Comparison of ENCODE assay signal across 10 cellular contexts in genomic region chr5:92907914-92908606, GRCh38.
DNase-seq lines count a peak whose midpoint lies in the region; ATAC-seq, FAIRE-seq and TF ChIP-seq lines count a peak whose summit lies in the region.
"Had no signal": no experiment of that assay in that cellular context is flagged by ENCODE, and none has a peak within 500 bp of the region (broad histone marks: within the 10 kb centered on the region; RNA-seq: fewer than 3 reads in every experiment).

No MANE protein-coding gene starts in this region.

- no peaks in the 10 kb centered on the region for H3F3A ChIP-seq in GM23338 (replicated peaks; ENCODE audit: low read depth)

- DNase-seq in GM04504 (ENCODE audit: low read depth), result peak; percentile 27
- no peak for DNase-seq in GM23338 (ENCODE audit: low spot score)
- peak; percentile 45 for DNase-seq in NOMO-1 treated with DMSO at 0.1 percent for 48 hours (lab: John Stamatoyannopoulos, UW; ENCODE audit: unreplicated experiment)
- DNase-seq in kidney, result no peak
- DNase-seq in NCI-H526 treated with DMSO at 0.1 percent for 48 hours (lab: John Stamatoyannopoulos, UW), result no peak
- no peak for DNase-seq in NCI-H1694 treated with DMSO at 0.1 percent for 48 hours (lab: John Stamatoyannopoulos, UW)
- no peak for DNase-seq in BE2C
- no peak for DNase-seq in left cardiac atrium
- DNase-seq: stimulated activated naive CD4-positive, alpha-beta T cell had no signal

- TF ChIP-seq CTCF in GM23338 (conservative IDR thresholded peaks at IDR 0.05; ENCODE audit: low read depth in 2 of 2) (no peak), kidney (IDR thresholded peaks at IDR 0.05; ENCODE audit: borderline replicate concordance, extremely low read depth, insufficient read depth) (no peak), BE2C (IDR thresholded peaks at IDR 0.05; ENCODE audit: low read depth, low read length) (no peak)

- H3K4me3 Mint-ChIP-seq in GM23338, result no peak overlapping the region
- H3K4me3 Mint-ChIP-seq: activated naive CD8-positive, alpha-beta T cell had no signal

- no peaks in the 10 kb centered on the region for H3K9me3 Mint-ChIP-seq in GM23338

- no peak overlapping the region for H3K27ac ChIP-seq in GM23338 (ENCODE audit: low read depth)
- H3K27ac ChIP-seq in kidney (ENCODE audit: low read depth in 2 of 2, low read length in 2 of 2), result no peak overlapping the region

- H4K20me1 ChIP-seq in GM23338 (replicated peaks; ENCODE audit: insufficient read depth), result no peaks in the 10 kb centered on the region

- peaks cover 41% of the 10 kb centered on the region for H3K4me1 Mint-ChIP-seq in GM23338

- H3K27me3 Mint-ChIP-seq in GM23338 (ENCODE audit: insufficient read depth, low read depth, poor library complexity), result peaks cover 3% of the 10 kb centered on the region
- H3K27me3 Mint-ChIP-seq: activated naive CD8-positive, alpha-beta T cell had no signal

- intact Hi-C loops in kidney (cut with DNase I), result no loop called here
- intact Hi-C loops in left cardiac atrium (cut with DNase I), result no loop called here

- no peak for ATAC-seq in GM23338
- ATAC-seq in left cardiac atrium, result no peak

- H3K36me3 ChIP-seq in GM23338 (ENCODE audit: insufficient read depth) (no peaks in the 10 kb centered on the region), kidney (ENCODE audit: control insufficient read depth in 1 of 2, insufficient read depth in 2 of 2, low read length in 2 of 2) (no peaks in the 10 kb centered on the region), BE2C (no peaks in the 10 kb centered on the region)

- H2AFZ ChIP-seq in GM23338, result no peak overlapping the region

- no peak overlapping the region for H3K4me2 ChIP-seq in GM23338

- H3K27ac Mint-ChIP-seq in GM23338, result peak overlapping the region; percentile 7; the same call in 1 of the 2 replicates
- H3K27ac Mint-ChIP-seq: activated naive CD8-positive, alpha-beta T cell had no signal

- H3K4me3 ChIP-seq in GM23338 (no peak overlapping the region), kidney (ENCODE audit: low read length in 2 of 2) (no peak overlapping the region), BE2C (ENCODE audit: low read depth, low read length) (no peak overlapping the region)

- H3K9me3 ChIP-seq in kidney (ENCODE audit: control insufficient read depth in 1 of 2, low read length in 2 of 2) (no peaks in the 10 kb centered on the region), BE2C (no peaks in the 10 kb centered on the region)

- H3K9ac ChIP-seq in kidney (ENCODE audit: low read length in 2 of 2), result no peak overlapping the region

- peaks cover 35% of the 10 kb centered on the region for H3K4me1 ChIP-seq in GM23338 (ENCODE audit: insufficient read depth)
- peaks cover 0 to 5% of the 10 kb centered on the region in 2 donors for H3K4me1 ChIP-seq in kidney (ENCODE audit: control insufficient read depth in 1 of 2, insufficient read depth in 1 of 2, low read depth in 1 of 2, low read length in 2 of 2)
- peaks cover 6% of the 10 kb centered on the region; the same call in 1 of the 2 replicates for H3K4me1 ChIP-seq in BE2C

- no peaks in the 10 kb centered on the region for H3K27me3 ChIP-seq in GM23338 (ENCODE audit: insufficient read depth)
- no peaks in the 10 kb centered on the region for H3K27me3 ChIP-seq in BE2C

- FAIRE-seq in kidney (lab: Jason Lieb, UNC), result peak; percentile 61

- H3K36me3 Mint-ChIP-seq in GM23338 (ENCODE audit: low read depth), result no peaks in the 10 kb centered on the region
- H3K36me3 Mint-ChIP-seq: activated naive CD8-positive, alpha-beta T cell had no signal

- no peaks in the 10 kb centered on the region for H3K9me2 ChIP-seq in GM23338 (ENCODE audit: insufficient read depth)

- no peaks in the 10 kb centered on the region for H3K79me2 ChIP-seq in GM23338 (replicated peaks; ENCODE audit: insufficient read depth)

TF ChIP-seq in GM23338, 12 proteins besides CTCF, POLR2A, EP300 and RAD21:
- TF ChIP-seq ZNF331 (CRISPR knock-in tag; IDR thresholded peaks at IDR 0.05; ENCODE audit: low read depth), result no peak
- TF ChIP-seq, protein P1, sequence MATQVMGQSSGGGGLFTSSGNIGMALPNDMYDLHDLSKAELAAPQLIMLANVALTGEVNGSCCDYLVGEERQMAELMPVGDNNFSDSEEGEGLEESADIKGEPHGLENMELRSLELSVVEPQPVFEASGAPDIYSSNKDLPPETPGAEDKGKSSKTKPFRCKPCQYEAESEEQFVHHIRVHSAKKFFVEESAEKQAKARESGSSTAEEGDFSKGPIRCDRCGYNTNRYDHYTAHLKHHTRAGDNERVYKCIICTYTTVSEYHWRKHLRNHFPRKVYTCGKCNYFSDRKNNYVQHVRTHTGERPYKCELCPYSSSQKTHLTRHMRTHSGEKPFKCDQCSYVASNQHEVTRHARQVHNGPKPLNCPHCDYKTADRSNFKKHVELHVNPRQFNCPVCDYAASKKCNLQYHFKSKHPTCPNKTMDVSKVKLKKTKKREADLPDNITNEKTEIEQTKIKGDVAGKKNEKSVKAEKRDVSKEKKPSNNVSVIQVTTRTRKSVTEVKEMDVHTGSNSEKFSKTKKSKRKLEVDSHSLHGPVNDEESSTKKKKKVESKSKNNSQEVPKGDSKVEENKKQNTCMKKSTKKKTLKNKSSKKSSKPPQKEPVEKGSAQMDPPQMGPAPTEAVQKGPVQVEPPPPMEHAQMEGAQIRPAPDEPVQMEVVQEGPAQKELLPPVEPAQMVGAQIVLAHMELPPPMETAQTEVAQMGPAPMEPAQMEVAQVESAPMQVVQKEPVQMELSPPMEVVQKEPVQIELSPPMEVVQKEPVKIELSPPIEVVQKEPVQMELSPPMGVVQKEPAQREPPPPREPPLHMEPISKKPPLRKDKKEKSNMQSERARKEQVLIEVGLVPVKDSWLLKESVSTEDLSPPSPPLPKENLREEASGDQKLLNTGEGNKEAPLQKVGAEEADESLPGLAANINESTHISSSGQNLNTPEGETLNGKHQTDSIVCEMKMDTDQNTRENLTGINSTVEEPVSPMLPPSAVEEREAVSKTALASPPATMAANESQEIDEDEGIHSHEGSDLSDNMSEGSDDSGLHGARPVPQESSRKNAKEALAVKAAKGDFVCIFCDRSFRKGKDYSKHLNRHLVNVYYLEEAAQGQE (IDR thresholded peaks at IDR 0.05; ENCODE audit: unreplicated experiment), result no peak
- TF ChIP-seq POLR2AphosphoS5 (IDR thresholded peaks at IDR 0.05; ENCODE audit: low read depth), result no peak
- TF ChIP-seq NANOG (IDR thresholded peaks at IDR 0.05; ENCODE audit: borderline replicate concordance), result no peak
- no peak for TF ChIP-seq JUNB (IDR thresholded peaks at IDR 0.05; ENCODE audit: unreplicated experiment)
TF ChIP-seq in GM23338: peak in this region for 0.

Comparison
In these comparisons a context has a peak if more than half of its experiments do, and no peak if none do; other contexts are left out.
1. DNase-seq: peak in GM04504 (single experiment) and NOMO-1 treated with DMSO at 0.1 percent for 48 hours (single experiment); none in GM23338 (single experiment), kidney (single experiment), NCI-H526 treated with DMSO at 0.1 percent for 48 hours (single experiment), NCI-H1694 treated with DMSO at 0.1 percent for 48 hours (single experiment), BE2C (single experiment) and left cardiac atrium (single experiment).